1 cellular context compared by ENCODE assay signal in the genomic region with DNA sequence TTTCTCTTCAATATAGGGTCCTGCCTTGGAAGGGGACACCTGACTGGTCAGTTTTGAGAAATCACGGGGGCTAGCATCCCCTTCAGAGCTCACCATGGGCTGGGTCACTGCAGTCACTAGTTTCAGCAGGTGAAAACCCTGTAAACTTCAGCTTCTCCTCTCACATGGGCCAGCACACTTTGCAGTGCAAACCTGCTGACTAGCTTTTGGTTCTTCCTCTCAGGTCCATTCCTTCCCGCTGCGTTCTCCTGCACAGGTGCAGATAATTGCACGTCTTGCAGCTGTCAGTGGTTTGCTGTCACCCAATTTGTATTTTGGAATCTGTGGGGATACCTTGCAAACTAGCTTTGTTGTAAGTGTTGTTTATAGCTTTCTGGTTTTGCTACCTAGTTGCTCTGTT.
TF ChIP-seq lines count a peak whose summit lies in the region.

No MANE protein-coding gene starts in this region.

TF ChIP-seq in K562, 482 proteins besides CTCF, POLR2A, EP300 and RAD21 (continued from another document):
- TF ChIP-seq ZBTB43 (CRISPR knock-in tag; IDR thresholded peaks at IDR 0.05) (no peak), HDAC2 (IDR thresholded peaks at IDR 0.05) (no peak), ZBTB9 (CRISPR knock-in tag; IDR thresholded peaks at IDR 0.05) (no peak), ZFP1 (CRISPR knock-in tag; IDR thresholded peaks at IDR 0.05) (no peak), ILK (tag; IDR thresholded peaks at IDR 0.05; ENCODE audit: borderline replicate concordance, low read depth) (no peak), PRPF4 (IDR thresholded peaks at IDR 0.05; ENCODE audit: insufficient read depth, low read depth, low read length, poor library complexity, severe bottlenecking) (no peak)
- TF ChIP-seq, protein P1, sequence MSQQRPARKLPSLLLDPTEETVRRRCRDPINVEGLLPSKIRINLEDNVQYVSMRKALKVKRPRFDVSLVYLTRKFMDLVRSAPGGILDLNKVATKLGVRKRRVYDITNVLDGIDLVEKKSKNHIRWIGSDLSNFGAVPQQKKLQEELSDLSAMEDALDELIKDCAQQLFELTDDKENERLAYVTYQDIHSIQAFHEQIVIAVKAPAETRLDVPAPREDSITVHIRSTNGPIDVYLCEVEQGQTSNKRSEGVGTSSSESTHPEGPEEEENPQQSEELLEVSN (IDR thresholded peaks at IDR 0.05; ENCODE audit: borderline replicate concordance in 1 of 2, extremely low read depth in 1 of 2, insufficient read depth in 1 of 2, insufficient read length in 1 of 2, low read depth in 1 of 2, low read length in 1 of 2, poor library complexity in 1 of 2, severe bottlenecking in 1 of 2): no peak
- TF ChIP-seq, protein P2, sequence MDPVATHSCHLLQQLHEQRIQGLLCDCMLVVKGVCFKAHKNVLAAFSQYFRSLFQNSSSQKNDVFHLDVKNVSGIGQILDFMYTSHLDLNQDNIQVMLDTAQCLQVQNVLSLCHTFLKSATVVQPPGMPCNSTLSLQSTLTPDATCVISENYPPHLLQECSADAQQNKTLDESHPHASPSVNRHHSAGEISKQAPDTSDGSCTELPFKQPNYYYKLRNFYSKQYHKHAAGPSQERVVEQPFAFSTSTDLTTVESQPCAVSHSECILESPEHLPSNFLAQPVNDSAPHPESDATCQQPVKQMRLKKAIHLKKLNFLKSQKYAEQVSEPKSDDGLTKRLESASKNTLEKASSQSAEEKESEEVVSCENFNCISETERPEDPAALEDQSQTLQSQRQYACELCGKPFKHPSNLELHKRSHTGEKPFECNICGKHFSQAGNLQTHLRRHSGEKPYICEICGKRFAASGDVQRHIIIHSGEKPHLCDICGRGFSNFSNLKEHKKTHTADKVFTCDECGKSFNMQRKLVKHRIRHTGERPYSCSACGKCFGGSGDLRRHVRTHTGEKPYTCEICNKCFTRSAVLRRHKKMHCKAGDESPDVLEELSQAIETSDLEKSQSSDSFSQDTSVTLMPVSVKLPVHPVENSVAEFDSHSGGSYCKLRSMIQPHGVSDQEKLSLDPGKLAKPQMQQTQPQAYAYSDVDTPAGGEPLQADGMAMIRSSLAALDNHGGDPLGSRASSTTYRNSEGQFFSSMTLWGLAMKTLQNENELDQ (CRISPR knock-in tag; IDR thresholded peaks at IDR 0.05; ENCODE audit: borderline replicate concordance): no peak
- TF ChIP-seq, protein P3, sequence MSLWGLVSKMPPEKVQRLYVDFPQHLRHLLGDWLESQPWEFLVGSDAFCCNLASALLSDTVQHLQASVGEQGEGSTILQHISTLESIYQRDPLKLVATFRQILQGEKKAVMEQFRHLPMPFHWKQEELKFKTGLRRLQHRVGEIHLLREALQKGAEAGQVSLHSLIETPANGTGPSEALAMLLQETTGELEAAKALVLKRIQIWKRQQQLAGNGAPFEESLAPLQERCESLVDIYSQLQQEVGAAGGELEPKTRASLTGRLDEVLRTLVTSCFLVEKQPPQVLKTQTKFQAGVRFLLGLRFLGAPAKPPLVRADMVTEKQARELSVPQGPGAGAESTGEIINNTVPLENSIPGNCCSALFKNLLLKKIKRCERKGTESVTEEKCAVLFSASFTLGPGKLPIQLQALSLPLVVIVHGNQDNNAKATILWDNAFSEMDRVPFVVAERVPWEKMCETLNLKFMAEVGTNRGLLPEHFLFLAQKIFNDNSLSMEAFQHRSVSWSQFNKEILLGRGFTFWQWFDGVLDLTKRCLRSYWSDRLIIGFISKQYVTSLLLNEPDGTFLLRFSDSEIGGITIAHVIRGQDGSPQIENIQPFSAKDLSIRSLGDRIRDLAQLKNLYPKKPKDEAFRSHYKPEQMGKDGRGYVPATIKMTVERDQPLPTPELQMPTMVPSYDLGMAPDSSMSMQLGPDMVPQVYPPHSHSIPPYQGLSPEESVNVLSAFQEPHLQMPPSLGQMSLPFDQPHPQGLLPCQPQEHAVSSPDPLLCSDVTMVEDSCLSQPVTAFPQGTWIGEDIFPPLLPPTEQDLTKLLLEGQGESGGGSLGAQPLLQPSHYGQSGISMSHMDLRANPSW (CRISPR knock-in tag; IDR thresholded peaks at IDR 0.05): no peak
